10 cellular contexts compared by ENCODE assay signal in the genomic region with DNA sequence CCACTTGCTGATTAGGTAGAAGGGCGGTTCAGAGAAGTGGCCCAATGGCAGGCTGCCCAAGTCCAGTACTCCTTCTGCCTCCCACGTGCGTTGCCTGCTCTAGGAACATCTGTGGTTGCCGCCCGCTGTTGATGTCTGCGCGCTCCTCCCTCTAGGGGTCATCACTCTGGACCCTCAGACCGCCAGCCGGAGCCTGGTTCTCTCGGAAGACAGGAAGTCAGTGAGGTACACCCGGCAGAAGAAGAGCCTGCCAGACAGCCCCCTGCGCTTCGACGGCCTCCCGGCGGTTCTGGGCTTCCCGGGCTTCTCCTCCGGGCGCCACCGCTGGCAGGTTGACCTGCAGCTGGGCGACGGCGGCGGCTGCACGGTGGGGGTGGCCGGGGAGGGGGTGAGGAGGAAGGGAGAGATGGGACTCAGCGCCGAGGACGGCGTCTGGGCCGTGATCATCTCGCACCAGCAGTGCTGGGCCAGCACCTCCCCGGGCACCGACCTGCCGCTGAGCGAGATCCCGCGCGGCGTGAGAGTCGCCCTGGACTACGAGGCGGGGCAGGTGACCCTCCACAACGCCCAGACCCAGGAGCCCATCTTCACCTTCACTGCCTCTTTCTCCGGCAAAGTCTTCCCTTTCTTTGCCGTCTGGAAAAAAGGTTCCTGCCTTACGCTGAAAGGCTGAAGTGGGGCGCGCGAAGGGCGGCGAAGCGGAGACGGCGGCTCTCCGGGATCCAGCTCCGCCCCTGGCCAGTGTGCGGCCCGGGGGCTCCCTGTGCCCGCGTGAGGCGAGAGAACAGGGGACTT. TPM values are rescaled to one million over a fixed set of nuclear protein-coding genes. Genes with fewer than 3 reads are reported as not detected.
DNase-seq lines count a peak whose midpoint lies in the region; ATAC-seq and TF ChIP-seq lines count a peak whose summit lies in the region.
"Had no signal": no experiment of that assay in that cellular context is flagged by ENCODE, and none has a peak within 500 bp of the region (broad histone marks: within the 10 kb centered on the region; RNA-seq: fewer than 3 reads in every experiment).

No MANE protein-coding gene starts in this region.

- ATAC-seq in SK-N-SH treated with all-trans-retinoic acid at 6 μM for 48 hours = peak; percentile 39
- peak; percentile 26 for ATAC-seq in sciatic nerve

- H3K27ac Mint-ChIP-seq in HFFc6 = no peak overlapping the region
- peak overlapping the region; percentile 73 for H3K27ac Mint-ChIP-seq in glutamatergic neuron (ENCODE audit: unreplicated experiment)
- H3K27ac Mint-ChIP-seq: activated CD4-positive, alpha-beta T cell treated with anti-CD3 and anti-CD28 coated beads, Interleukin-2, amount 10 ng/mL, durations not matched to agents 7 days and 5 days had no signal

- TF ChIP-seq CTCF in HFFc6 (IDR thresholded peaks at IDR 0.05) (peak; percentile 10; the same call in 1 of the 2 replicates), glutamatergic neuron (IDR thresholded peaks at IDR 0.05; ENCODE audit: partially characterized antibody, unreplicated experiment) (peak; percentile 12)

- H3K4me1 Mint-ChIP-seq in HFFc6 (ENCODE audit: low read depth) (no peaks in the 10 kb centered on the region), glutamatergic neuron (ENCODE audit: low read depth, unreplicated experiment) (peaks cover 7% of the 10 kb centered on the region)

- no peaks in the 10 kb centered on the region for H3K36me3 Mint-ChIP-seq in HFFc6 (ENCODE audit: low read depth)
- H3K36me3 Mint-ChIP-seq in glutamatergic neuron (ENCODE audit: unreplicated experiment) = no peaks in the 10 kb centered on the region

- intact Hi-C loops in sciatic nerve (cut with DNase I) = no loop called here

- H3K4me3 Mint-ChIP-seq in HFFc6 = no peak overlapping the region
- H3K4me3 Mint-ChIP-seq in glutamatergic neuron (ENCODE audit: unreplicated experiment) = peak overlapping the region; percentile 64
- H3K4me3 Mint-ChIP-seq: activated CD4-positive, alpha-beta T cell treated with anti-CD3 and anti-CD28 coated beads, Interleukin-2, amount 10 ng/mL, durations not matched to agents 7 days and 5 days had no signal

- no peaks in the 10 kb centered on the region for H3K9me3 Mint-ChIP-seq in HFFc6
- H3K9me3 Mint-ChIP-seq in glutamatergic neuron (ENCODE audit: unreplicated experiment) = peaks cover 3% of the 10 kb centered on the region
- H3K9me3 Mint-ChIP-seq: activated CD4-positive, alpha-beta T cell treated with anti-CD3 and anti-CD28 coated beads, Interleukin-2, amount 10 ng/mL, durations not matched to agents 7 days and 5 days had no signal

- H3K27me3 Mint-ChIP-seq in HFFc6 (ENCODE audit: insufficient read depth) (peaks cover 54% of the 10 kb centered on the region), glutamatergic neuron (ENCODE audit: unreplicated experiment) (peaks cover 5% of the 10 kb centered on the region)

- DNase-seq in HFFc6 (no peak), glutamatergic neuron (peak; percentile 71), sciatic nerve (ENCODE audit: low spot score) (no peak), COLO829 (ENCODE audit: low spot score) (no peak), inferior parietal cortex (ENCODE audit: extremely low spot score) (no peak), NCI-H1694 treated with DMSO at 0.1 percent for 48 hours (lab: John Stamatoyannopoulos, UW) (no peak)
- DNase-seq: activated CD4-positive, alpha-beta T cell treated with anti-CD3 and anti-CD28 coated beads, Interleukin-2, amount 10 ng/mL, durations not matched to agents 7 days and 5 days; NCI-H1694 had no signal

TF ChIP-seq in SK-N-SH treated with all-trans-retinoic acid at 6 μM for 48 hours, 23 proteins besides CTCF, POLR2A, EP300 and RAD21:
- TF ChIP-seq ISL1 (CRISPR knock-in tag; IDR thresholded peaks at IDR 0.05) = no peak
- TF ChIP-seq ARNTL (CRISPR knock-in tag; IDR thresholded peaks at IDR 0.05; ENCODE audit: borderline replicate concordance, low read depth) = no peak
- TF ChIP-seq ZNF565 (CRISPR knock-in tag; conservative IDR thresholded peaks at IDR 0.05; ENCODE audit: low read depth) = no peak
- TF ChIP-seq, protein P1, sequence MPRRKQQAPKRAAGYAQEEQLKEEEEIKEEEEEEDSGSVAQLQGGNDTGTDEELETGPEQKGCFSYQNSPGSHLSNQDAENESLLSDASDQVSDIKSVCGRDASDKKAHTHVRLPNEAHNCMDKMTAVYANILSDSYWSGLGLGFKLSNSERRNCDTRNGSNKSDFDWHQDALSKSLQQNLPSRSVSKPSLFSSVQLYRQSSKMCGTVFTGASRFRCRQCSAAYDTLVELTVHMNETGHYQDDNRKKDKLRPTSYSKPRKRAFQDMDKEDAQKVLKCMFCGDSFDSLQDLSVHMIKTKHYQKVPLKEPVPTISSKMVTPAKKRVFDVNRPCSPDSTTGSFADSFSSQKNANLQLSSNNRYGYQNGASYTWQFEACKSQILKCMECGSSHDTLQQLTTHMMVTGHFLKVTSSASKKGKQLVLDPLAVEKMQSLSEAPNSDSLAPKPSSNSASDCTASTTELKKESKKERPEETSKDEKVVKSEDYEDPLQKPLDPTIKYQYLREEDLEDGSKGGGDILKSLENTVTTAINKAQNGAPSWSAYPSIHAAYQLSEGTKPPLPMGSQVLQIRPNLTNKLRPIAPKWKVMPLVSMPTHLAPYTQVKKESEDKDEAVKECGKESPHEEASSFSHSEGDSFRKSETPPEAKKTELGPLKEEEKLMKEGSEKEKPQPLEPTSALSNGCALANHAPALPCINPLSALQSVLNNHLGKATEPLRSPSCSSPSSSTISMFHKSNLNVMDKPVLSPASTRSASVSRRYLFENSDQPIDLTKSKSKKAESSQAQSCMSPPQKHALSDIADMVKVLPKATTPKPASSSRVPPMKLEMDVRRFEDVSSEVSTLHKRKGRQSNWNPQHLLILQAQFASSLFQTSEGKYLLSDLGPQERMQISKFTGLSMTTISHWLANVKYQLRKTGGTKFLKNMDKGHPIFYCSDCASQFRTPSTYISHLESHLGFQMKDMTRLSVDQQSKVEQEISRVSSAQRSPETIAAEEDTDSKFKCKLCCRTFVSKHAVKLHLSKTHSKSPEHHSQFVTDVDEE (CRISPR knock-in tag; IDR thresholded peaks at IDR 0.05) = no peak
- no peak for TF ChIP-seq TCF4 (CRISPR knock-in tag; IDR thresholded peaks at IDR 0.05; ENCODE audit: borderline replicate concordance)
- no peak for TF ChIP-seq ZNF8 (CRISPR knock-in tag; IDR thresholded peaks at IDR 0.05)
- TF ChIP-seq CSRNP3 (CRISPR knock-in tag; IDR thresholded peaks at IDR 0.05) = no peak
- no peak for TF ChIP-seq BACH2 (CRISPR knock-in tag; IDR thresholded peaks at IDR 0.05; ENCODE audit: borderline replicate concordance)
- TF ChIP-seq OSR1 (CRISPR knock-in tag; IDR thresholded peaks at IDR 0.05) = no peak
- TF ChIP-seq CREB5 (CRISPR knock-in tag; IDR thresholded peaks at IDR 0.05; ENCODE audit: low read depth) = no peak

RNA-seq across cellular contexts. Expression of gene TRIM15, which starts 8.5 kb away (rescaled TPM):
- not detected for total RNA-seq in HFFc6 (2021; fragmentation: NEBNext Ultra II Directional; extraction: Animal tissue kit (Norgen Biotek cat#: 25700))
- total RNA-seq in glutamatergic neuron (ENCODE audit: unreplicated experiment) (not detected), sciatic nerve (not detected)
- total RNA-seq: activated CD4-positive, alpha-beta T cell treated with anti-CD3 and anti-CD28 coated beads, Interleukin-2, amount 10 ng/mL, durations not matched to agents 7 days and 5 days; omental fat pad had no signal

RNA-seq across cellular contexts. Expression of gene TRIM10, which starts 10.9 kb away (rescaled TPM):
- total RNA-seq in HFFc6 (2021; fragmentation: NEBNext Ultra II Directional; extraction: Animal tissue kit (Norgen Biotek cat#: 25700)) = not detected
- total RNA-seq in glutamatergic neuron (ENCODE audit: unreplicated experiment) (not detected), sciatic nerve (0.62 TPM)
- total RNA-seq: activated CD4-positive, alpha-beta T cell treated with anti-CD3 and anti-CD28 coated beads, Interleukin-2, amount 10 ng/mL, durations not matched to agents 7 days and 5 days had no signal

RNA-seq across cellular contexts. Expression of gene TRIM40, which starts 35.9 kb away (rescaled TPM):
- total RNA-seq in HFFc6 (2021; fragmentation: NEBNext Ultra II Directional; extraction: Animal tissue kit (Norgen Biotek cat#: 25700)) = not detected
- total RNA-seq in glutamatergic neuron (ENCODE audit: unreplicated experiment) = not detected
- not detected for total RNA-seq in sciatic nerve
- total RNA-seq: activated CD4-positive, alpha-beta T cell treated with anti-CD3 and anti-CD28 coated beads, Interleukin-2, amount 10 ng/mL, durations not matched to agents 7 days and 5 days; omental fat pad had no signal

RNA-seq across cellular contexts. Expression of gene TRIM26, which starts 41.3 kb away (rescaled TPM):
- 10 to 100 TPM; 29.4 to 34.4 (median 32.2) TPM for total RNA-seq in HFFc6 (2021; fragmentation: NEBNext Ultra II Directional; extraction: Animal tissue kit (Norgen Biotek cat#: 25700))
- total RNA-seq in glutamatergic neuron (ENCODE audit: unreplicated experiment) = 58.5 TPM
- 42.6 TPM for total RNA-seq in sciatic nerve

RNA-seq across cellular contexts. Expression of gene TRIM31, which starts 59.0 kb away (rescaled TPM):
- not detected for total RNA-seq in HFFc6 (2021; fragmentation: NEBNext Ultra II Directional; extraction: Animal tissue kit (Norgen Biotek cat#: 25700))
- total RNA-seq in glutamatergic neuron (ENCODE audit: unreplicated experiment) (not detected), sciatic nerve (not detected)
- total RNA-seq: activated CD4-positive, alpha-beta T cell treated with anti-CD3 and anti-CD28 coated beads, Interleukin-2, amount 10 ng/mL, durations not matched to agents 7 days and 5 days; omental fat pad had no signal
